ENCODE assay signal across 29 cellular contexts in genomic region chr7:29841926-29842671, GRCh38. TPM values are rescaled to one million over a fixed set of nuclear protein-coding genes. Genes with fewer than 3 reads are reported as not detected.
"Had no signal": no experiment of that assay in that cellular context is flagged by ENCODE, and none has a peak within 500 bp of the region (broad histone marks: within the 10 kb centered on the region; RNA-seq: fewer than 3 reads in every experiment).

No MANE protein-coding gene starts in this region.

- H3K36me3 ChIP-seq: colonic mucosa, right atrium auricular region, thoracic aorta, vagina had no signal

- H3K27ac ChIP-seq: colonic mucosa, right atrium auricular region, thoracic aorta, vagina had no signal

- DNase-seq: activated CD4-positive, alpha-beta memory T cell treated with anti-CD3 and anti-CD28 coated beads, Interleukin-2, amount 10 ng/mL, durations not matched to agents 7 days and 5 days; activated CD4-positive, alpha-beta T cell treated with anti-CD3 and anti-CD28 coated beads for 1 hour; activated CD4-positive, alpha-beta T cell treated with anti-CD3 and anti-CD28 coated beads, Interleukin-2, amount 10 ng/mL, durations not matched to agents 7 days and 5 days; activated CD8-positive, alpha-beta memory T cell treated with anti-CD3 and anti-CD28 coated beads, Interleukin-2, amount 50 U/mL, for 48 hours; activated gamma-delta T cell treated with Interleukin-2 at 50 U/mL for 16 hours; activated T-cell treated with anti-CD3 and anti-CD28 coated beads, Interleukin-2, amount 50 U/mL, for 24 hours; cerebellar nuclear complex; colonic mucosa; effector memory CD4-positive, alpha-beta T cell; head of caudate nucleus; hippocampal formation; left cardiac atrium; left ventricle myocardium superior; naive thymus-derived CD4-positive, alpha-beta T cell; stimulated activated CD4-positive, alpha-beta T cell treated with anti-CD3 and anti-CD28 coated beads, Interleukin-15, amount 100 ng/mL, for 24 hours; stimulated activated CD4-positive, alpha-beta T cell treated with anti-CD3 and anti-CD28 coated beads, Interleukin-2, amount 100 ng/mL, for 24 hours; stimulated activated naive CD4-positive, alpha-beta T cell; T-helper 2 cell; trophoblast cell had no signal

- H3K4me3 Mint-ChIP-seq: activated CD4-positive, alpha-beta memory T cell treated with anti-CD3 and anti-CD28 coated beads, Interleukin-2, amount 10 ng/mL, durations not matched to agents 7 days and 5 days; activated CD4-positive, alpha-beta T cell treated with anti-CD3 and anti-CD28 coated beads, Interleukin-2, amount 10 ng/mL, durations not matched to agents 7 days and 5 days; activated T-cell treated with anti-CD3 and anti-CD28 coated beads, Interleukin-2, amount 50 U/mL, for 24 hours; activated T-helper 17 cell treated with anti-CD3 and anti-CD28 coated beads, Interleukin-2, amount 50 U/mL, for 72 hours; naive thymus-derived CD4-positive, alpha-beta T cell; WTC11 had no signal

- H3K9me3 ChIP-seq: colonic mucosa, right atrium auricular region, thoracic aorta, vagina had no signal

- ATAC-seq: activated naive CD4-positive, alpha-beta T cell treated with anti-CD3 and anti-CD28 coated beads, Interleukin-2, amount 50 U/mL, for 72 hours; activated T-helper 17 cell treated with anti-CD3 and anti-CD28 coated beads, Interleukin-2, amount 50 U/mL, for 72 hours; left cardiac atrium; left ventricle myocardium superior; naive thymus-derived CD4-positive, alpha-beta T cell; WTC11 had no signal

- H3K4me1 ChIP-seq: colonic mucosa, right atrium auricular region had no signal

- H3K4me3 ChIP-seq: colonic mucosa, right atrium auricular region, thoracic aorta, vagina had no signal

- H3K9me3 Mint-ChIP-seq: activated CD4-positive, alpha-beta memory T cell treated with anti-CD3 and anti-CD28 coated beads, Interleukin-2, amount 10 ng/mL, durations not matched to agents 7 days and 5 days; activated CD4-positive, alpha-beta T cell treated with anti-CD3 and anti-CD28 coated beads, Interleukin-2, amount 10 ng/mL, durations not matched to agents 7 days and 5 days; activated naive CD4-positive, alpha-beta T cell treated with anti-CD3 and anti-CD28 coated beads, Interleukin-2, amount 50 U/mL, for 72 hours; activated T-cell treated with anti-CD3 and anti-CD28 coated beads, Interleukin-2, amount 50 U/mL, for 24 hours; activated T-helper 17 cell treated with anti-CD3 and anti-CD28 coated beads, Interleukin-2, amount 50 U/mL, for 72 hours; naive thymus-derived CD4-positive, alpha-beta T cell; neural crest cell; WTC11 had no signal

- H3K27ac Mint-ChIP-seq: activated CD4-positive, alpha-beta memory T cell treated with anti-CD3 and anti-CD28 coated beads, Interleukin-2, amount 10 ng/mL, durations not matched to agents 7 days and 5 days; activated CD4-positive, alpha-beta T cell treated with anti-CD3 and anti-CD28 coated beads, Interleukin-2, amount 10 ng/mL, durations not matched to agents 7 days and 5 days; activated naive CD4-positive, alpha-beta T cell treated with anti-CD3 and anti-CD28 coated beads, Interleukin-2, amount 50 U/mL, for 72 hours; activated T-cell treated with anti-CD3 and anti-CD28 coated beads, Interleukin-2, amount 50 U/mL, for 24 hours; activated T-helper 17 cell treated with anti-CD3 and anti-CD28 coated beads, Interleukin-2, amount 50 U/mL, for 72 hours; naive thymus-derived CD4-positive, alpha-beta T cell; WTC11 had no signal

- H3K4me1 Mint-ChIP-seq: activated CD4-positive, alpha-beta memory T cell treated with anti-CD3 and anti-CD28 coated beads, Interleukin-2, amount 10 ng/mL, durations not matched to agents 7 days and 5 days; activated CD4-positive, alpha-beta T cell treated with anti-CD3 and anti-CD28 coated beads, Interleukin-2, amount 10 ng/mL, durations not matched to agents 7 days and 5 days; activated T-helper 17 cell treated with anti-CD3 and anti-CD28 coated beads, Interleukin-2, amount 50 U/mL, for 72 hours; naive thymus-derived CD4-positive, alpha-beta T cell had no signal

- H3K36me3 Mint-ChIP-seq: activated naive CD4-positive, alpha-beta T cell treated with anti-CD3 and anti-CD28 coated beads, Interleukin-2, amount 50 U/mL, for 72 hours; naive thymus-derived CD4-positive, alpha-beta T cell; WTC11 had no signal

- H3K27me3 ChIP-seq: colonic mucosa, right atrium auricular region, vagina had no signal

RNA-seq across cellular contexts. Expression of gene WIPF3, which starts 35.8 kb away (rescaled TPM):
- total RNA-seq: activated CD4-positive, alpha-beta memory T cell treated with anti-CD3 and anti-CD28 coated beads, Interleukin-2, amount 10 ng/mL, durations not matched to agents 7 days and 5 days; activated CD4-positive, alpha-beta T cell treated with anti-CD3 and anti-CD28 coated beads, Interleukin-2, amount 10 ng/mL, durations not matched to agents 7 days and 5 days; activated naive CD4-positive, alpha-beta T cell treated with anti-CD3 and anti-CD28 coated beads, Interleukin-2, amount 50 U/mL, for 72 hours; activated T-helper 17 cell treated with anti-CD3 and anti-CD28 coated beads, Interleukin-2, amount 50 U/mL, for 72 hours; dermis microvascular lymphatic vessel endothelial cell; lung microvascular endothelial cell; pulmonary artery endothelial cell had no signal
- polyA plus RNA-seq: naive thymus-derived CD4-positive, alpha-beta T cell had no signal
